In genomic region chr6:149563203-149563927, GRCh38 we compare ENCODE assay signal across 13 cellular contexts. TPM values are rescaled to one million over a fixed set of nuclear protein-coding genes. Genes with fewer than 3 reads are reported as not detected.
A peak's percentile ranks its signal among the peaks of the same experiment; 100 is the strongest.
DNase-seq lines count a peak whose midpoint lies in the region; ATAC-seq and TF ChIP-seq lines count a peak whose summit lies in the region.
"Had no signal": no experiment of that assay in that cellular context is flagged by ENCODE, and none has a peak within 500 bp of the region (broad histone marks: within the 10 kb centered on the region; RNA-seq: fewer than 3 reads in every experiment).

No MANE protein-coding gene starts in this region.

- no peaks in the 10 kb centered on the region; the same call in 1 of the 2 replicates for H4K20me1 ChIP-seq in PC-9 (ENCODE audit: insufficient read depth)

- H3F3A ChIP-seq in PC-9 (ENCODE audit: insufficient read depth, low read depth) = peaks cover 40% of the 10 kb centered on the region

- H3K9me2 ChIP-seq in PC-9 (ENCODE audit: insufficient read depth) = no peaks in the 10 kb centered on the region

- peaks cover 17% of the 10 kb centered on the region for H3K79me2 ChIP-seq in PC-9 (ENCODE audit: low read depth)

- BruUV-seq in PC-9 (replicated peaks; lab: Mats Ljungman, UMichigan) = no TSS peak

- CTCF ChIA-PET in PC-9 (lab: Charles Lee) = interaction anchor here (0.6 kb wide), 1 partner anchor 39 kb away, joined by 8 read pairs; no protein-coding TSS in a partner anchor

- POLR2A ChIA-PET in PC-9 (lab: Charles Lee; ENCODE audit: unreplicated experiment) = no interaction called here

- peak; percentile 85 for DNase-seq in GM03348 (ENCODE audit: low spot score)
- peak in 1 of 2 experiments; percentile 64 for DNase-seq in PC-9
- DNase-seq in epithelial cell of esophagus (ENCODE audit: low read depth) = peak; percentile 82
- DNase-seq in psoas muscle = no peak
- no peak for DNase-seq in cardiac septum (ENCODE audit: low spot score)
- DNase-seq in cerebellar nuclear complex (lab: John Stamatoyannopoulos, UW) = no peak
- no peak for DNase-seq in mesenteric fat pad (ENCODE audit: low spot score)
- DNase-seq: foreskin melanocyte; left colon; NCI-H510A treated with DMSO at 0.1 percent for 48 hours; ovary; SHP77 treated with DMSO at 0.1 percent for 48 hours; stimulated activated naive CD8-positive, alpha-beta T cell treated with anti-CD3 and anti-CD28 coated beads, Interleukin-15, Interleukin-2, amounts not matched to agents 100 U/mL and 50 U/mL, for 24 hours had no signal

- TF ChIP-seq CTCF in PC-9 (conservative IDR thresholded peaks at IDR 0.05) (no peak), epithelial cell of esophagus (IDR thresholded peaks at IDR 0.05; ENCODE audit: insufficient read depth, low read depth, low read length, missing control alignments) (no peak), psoas muscle (IDR thresholded peaks at IDR 0.05) (no peak)

- H3K4me3 ChIP-seq in PC-9 (peak overlapping the region; percentile 89; the same call in 1 of the 2 replicates), epithelial cell of esophagus (ENCODE audit: low read length) (no peak overlapping the region), psoas muscle (no peak overlapping the region)
- H3K4me3 ChIP-seq: ovary had no signal

- intact Hi-C loops in PC-9 (cut with micrococcal nuclease; ENCODE audit: unreplicated experiment) (loop anchor here (10.0 kb wide), 1 partner anchor 301 kb away; the partner anchor contains the start of gene LRP11), psoas muscle (cut with DNase I) (loop anchor here (10.0 kb wide), 1 partner anchor 151 kb away; the partner anchor contains the start of gene LATS1 (in 2 of the 2)), cardiac septum (cut with DNase I) (no loop called here)

- H3K4me1 ChIP-seq in PC-9 (replicated peaks; ENCODE audit: insufficient read depth) (peaks cover 30% of the 10 kb centered on the region), psoas muscle (peaks cover 17% of the 10 kb centered on the region)

- no peaks in the 10 kb centered on the region for H3K36me3 ChIP-seq in PC-9 (ENCODE audit: low read depth)
- no peaks in the 10 kb centered on the region for H3K36me3 ChIP-seq in psoas muscle (ENCODE audit: insufficient read depth in 1 of 2, low read depth in 1 of 2)
- H3K36me3 ChIP-seq: ovary had no signal

- H3K9me3 ChIP-seq in PC-9 (ENCODE audit: insufficient read depth, low read depth) (no peaks in the 10 kb centered on the region), psoas muscle (no peaks in the 10 kb centered on the region)
- H3K9me3 ChIP-seq: ovary had no signal

- no peak for ATAC-seq in psoas muscle
- ATAC-seq: left colon; stimulated activated naive CD8-positive, alpha-beta T cell treated with anti-CD3 and anti-CD28 coated beads, Interleukin-15, Interleukin-2, amounts not matched to agents 100 U/mL and 50 U/mL, for 24 hours had no signal

- H2AFZ ChIP-seq in PC-9 = no peak overlapping the region

- H3K27me3 ChIP-seq in PC-9 (ENCODE audit: insufficient read depth, low read depth) = no peaks in the 10 kb centered on the region
- H3K27me3 ChIP-seq in psoas muscle (ENCODE audit: insufficient read depth in 3 of 3, low read length in 2 of 3) = no peaks in the 10 kb centered on the region
- H3K27me3 ChIP-seq: ovary had no signal

- peak overlapping the region; percentile 92 for H3K4me2 ChIP-seq in PC-9

- peak overlapping the region; percentile 72 for H3K27ac ChIP-seq in PC-9
- H3K27ac ChIP-seq in psoas muscle = peak overlapping the region; percentile 40
- H3K27ac ChIP-seq: ovary had no signal

- 82 to 85% (median 85%) methylated on average over 5 of the region's 5 CpGs for WGBS in psoas muscle, 3 donors

RNA-seq across cellular contexts. Expression of gene GINM1, which starts 2.8 kb away (rescaled TPM):
- total RNA-seq in PC-9 (2021) (14.5 and 14.7 TPM in 2 replicates), psoas muscle (10 to 100 TPM; 26.8 to 39.0 (median 30.5) TPM), cardiac septum (53.8 TPM), mesenteric fat pad (53.5 TPM)
- polyA plus RNA-seq in psoas muscle = 10 to 100 TPM; 25.9 to 35.6 (median 30.7) TPM

RNA-seq across cellular contexts. Expression of gene PPIL4, which starts 17.5 kb away (rescaled TPM):
- total RNA-seq in PC-9 (2021) (9.6 and 13.5 TPM in 2 replicates), psoas muscle (10 to 100 TPM; 14.7 to 32.4 (median 22.3) TPM), cardiac septum (18.6 TPM), mesenteric fat pad (23.0 TPM)
- 1 to 10 TPM; 6.9 to 8.4 (median 8.3) TPM for polyA plus RNA-seq in psoas muscle

Comparison
In these comparisons a context has a peak if more than half of its experiments do, and no peak if none do; other contexts are left out.
1. DNase-seq: peak in GM03348 (single experiment) and epithelial cell of esophagus (single experiment); none in psoas muscle (0 of 2), cardiac septum (single experiment), cerebellar nuclear complex (0 of 2) and mesenteric fat pad (single experiment).